In the genomic region with DNA sequence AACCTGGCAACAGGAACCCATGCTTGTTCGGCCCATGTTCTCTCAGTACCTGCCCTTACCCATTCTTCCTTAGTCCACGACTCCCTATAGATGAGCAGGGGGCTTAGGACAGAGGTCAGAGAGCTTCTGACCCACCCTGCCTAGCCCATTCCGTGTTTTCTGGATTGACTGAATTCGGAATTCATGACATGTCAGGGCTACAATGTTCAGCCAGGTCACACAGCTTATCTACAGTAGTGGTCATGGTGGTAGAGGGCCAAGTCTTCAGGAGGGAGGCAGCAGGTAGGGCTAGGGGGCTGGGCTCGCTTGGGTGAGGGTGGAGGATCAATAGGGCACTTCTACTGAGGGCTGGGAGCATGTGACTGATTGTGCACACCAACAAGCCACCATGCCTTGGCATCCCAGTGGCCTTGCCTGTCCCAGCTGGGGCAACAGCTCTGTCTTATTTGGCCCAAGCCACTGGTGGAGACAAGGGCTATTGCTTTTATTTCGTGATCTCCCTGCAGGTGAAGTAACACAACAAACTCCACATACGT, we compare ENCODE assay signal across 18 cellular contexts.
"Had no signal": no experiment of that assay in that cellular context is flagged by ENCODE, and none has a peak within 500 bp of the region (broad histone marks: within the 10 kb centered on the region; RNA-seq: fewer than 3 reads in every experiment).

No MANE protein-coding gene starts in this region.

- DNase-seq: activated CD4-positive, alpha-beta T cell treated with anti-CD3 and anti-CD28 coated beads, Interleukin-2, amount 10 ng/mL, durations not matched to agents 24 days and 14 days; activated CD8-positive, alpha-beta T cell treated with anti-CD3 and anti-CD28 coated beads for 36 hours; activated effector memory CD4-positive, alpha-beta T cell treated with Interleukin-2 at 50 U/mL for 16 hours; activated naive CD4-positive, alpha-beta T cell treated with anti-CD3 and anti-CD28 coated beads, Interleukin-2, amount 50 U/mL, for 16 hours; activated T-cell treated with anti-CD3 and anti-CD28 coated beads, Interleukin-2, amount 50 U/mL, for 4 hours; cerebellar nuclear complex; effector memory CD4-positive, alpha-beta T cell; esophagus squamous epithelium; small intestine; stimulated activated CD4-positive, alpha-beta T cell treated with anti-CD3 and anti-CD28 coated beads, Interleukin-4, amount 100 ng/mL, for 24 hours; stomach had no signal

- H3K27me3 Mint-ChIP-seq: activated CD4-positive, alpha-beta T cell treated with anti-CD3 and anti-CD28 coated beads, Interleukin-2, amount 10 ng/mL, durations not matched to agents 24 days and 14 days; activated CD8-positive, alpha-beta T cell treated with anti-CD3 and anti-CD28 coated beads for 36 hours; type B pancreatic cell had no signal

- H3K27ac Mint-ChIP-seq: activated CD4-positive, alpha-beta T cell treated with anti-CD3 and anti-CD28 coated beads, Interleukin-2, amount 10 ng/mL, durations not matched to agents 24 days and 14 days; activated CD8-positive, alpha-beta T cell treated with anti-CD3 and anti-CD28 coated beads for 36 hours; stimulated activated effector memory CD8-positive, alpha-beta T cell treated with anti-CD3 and anti-CD28 coated beads, Interleukin-12 subunit alpha, Interleukin-12 subunit beta, amount 100 ng/mL, for 72 hours; type B pancreatic cell had no signal

- H3K27ac ChIP-seq: ascending aorta, breast epithelium, esophagus squamous epithelium, prostate gland, right atrium auricular region, stomach had no signal

- H3K4me3 Mint-ChIP-seq: activated CD4-positive, alpha-beta T cell treated with anti-CD3 and anti-CD28 coated beads, Interleukin-2, amount 10 ng/mL, durations not matched to agents 24 days and 14 days; activated CD8-positive, alpha-beta T cell treated with anti-CD3 and anti-CD28 coated beads for 36 hours; activated T-cell treated with anti-CD3 and anti-CD28 coated beads, Interleukin-2, amount 50 U/mL, for 4 hours; neural crest cell; stimulated activated effector memory CD8-positive, alpha-beta T cell treated with anti-CD3 and anti-CD28 coated beads, Interleukin-12 subunit alpha, Interleukin-12 subunit beta, amount 100 ng/mL, for 72 hours had no signal

- H3K36me3 ChIP-seq: ascending aorta, breast epithelium, prostate gland, right atrium auricular region had no signal

- ATAC-seq: activated CD8-positive, alpha-beta T cell treated with anti-CD3 and anti-CD28 coated beads for 36 hours; activated T-cell treated with anti-CD3 and anti-CD28 coated beads, Interleukin-2, amount 50 U/mL, for 4 hours; stimulated activated effector memory CD8-positive, alpha-beta T cell treated with anti-CD3 and anti-CD28 coated beads, Interleukin-12 subunit alpha, Interleukin-12 subunit beta, amount 100 ng/mL, for 72 hours had no signal

- H3K27me3 ChIP-seq: ascending aorta, breast epithelium, esophagus squamous epithelium, right atrium auricular region, stomach had no signal

- H3K4me1 ChIP-seq: prostate gland had no signal

- H3K9me3 Mint-ChIP-seq: activated CD4-positive, alpha-beta T cell treated with anti-CD3 and anti-CD28 coated beads, Interleukin-2, amount 10 ng/mL, durations not matched to agents 24 days and 14 days; activated CD8-positive, alpha-beta T cell treated with anti-CD3 and anti-CD28 coated beads for 36 hours; activated T-cell treated with anti-CD3 and anti-CD28 coated beads, Interleukin-2, amount 50 U/mL, for 4 hours; neural crest cell; stimulated activated effector memory CD8-positive, alpha-beta T cell treated with anti-CD3 and anti-CD28 coated beads, Interleukin-12 subunit alpha, Interleukin-12 subunit beta, amount 100 ng/mL, for 72 hours; type B pancreatic cell had no signal

- H3K4me3 ChIP-seq: ascending aorta, breast epithelium, esophagus squamous epithelium, prostate gland, right atrium auricular region, stomach had no signal

- H3K9me3 ChIP-seq: ascending aorta, breast epithelium, esophagus squamous epithelium, prostate gland, right atrium auricular region, stomach had no signal
